ENCODE assay signal across 14 cellular contexts in genomic region chr6:125742024-125742423, GRCh38. TPM values are rescaled to one million over a fixed set of nuclear protein-coding genes. Genes with fewer than 3 reads are reported as not detected.
"Had no signal": no experiment of that assay in that cellular context is flagged by ENCODE, and none has a peak within 500 bp of the region (broad histone marks: within the 10 kb centered on the region; RNA-seq: fewer than 3 reads in every experiment).

No MANE protein-coding gene starts in this region.

- H3K27me3 ChIP-seq: right lobe of liver had no signal

- H3K9me3 ChIP-seq: right lobe of liver, tibial nerve had no signal

- H3K36me3 ChIP-seq: right lobe of liver, tibial nerve, WERI-Rb-1 had no signal

- ATAC-seq: naive thymus-derived CD8-positive, alpha-beta T cell; SK-N-SH treated with all-trans-retinoic acid at 6 μM for 48 hours; stimulated activated memory B cell treated with anti-CD40 and anti-IgM and Interleukin-4, amounts not matched to agents 10 μg/mL and 1 μg/mL and 100 μg/mL, for 72 hours had no signal

- H3K27ac ChIP-seq: right lobe of liver, WERI-Rb-1 had no signal

- H3K4me3 ChIP-seq: right lobe of liver, tibial nerve had no signal

- DNase-seq: activated CD4-positive, alpha-beta T cell treated with anti-CD3 and anti-CD28 coated beads for 1 hour; endodermal cell; foreskin melanocyte; head of caudate nucleus; immature natural killer cell; mesendoderm; naive thymus-derived CD8-positive, alpha-beta T cell; right lobe of liver; stimulated activated CD4-positive, alpha-beta T cell treated with anti-CD3 and anti-CD28 coated beads, Interleukin-4, amount 100 ng/mL, for 4 hours; WERI-Rb-1 had no signal

RNA-seq across cellular contexts. Expression of gene HEY2, which starts 7.4 kb away (rescaled TPM):
- total RNA-seq: T-helper 1 cell treated with Interleukin-12 subunit alpha and Interleukin-12 subunit beta and Interleukin-4 antibody, amounts not matched to agents 30 ng/mL and 1 ng/mL, for 36 hours had no signal
